Comparison of ENCODE assay signal across 18 cellular contexts in genomic region chr11:68940651-68941323, GRCh38. TPM values are rescaled to one million over a fixed set of nuclear protein-coding genes. Genes with fewer than 3 reads are reported as not detected.
DNase-seq lines count a peak whose midpoint lies in the region; ATAC-seq, FAIRE-seq and TF ChIP-seq lines count a peak whose summit lies in the region.
"Had no signal": no experiment of that assay in that cellular context is flagged by ENCODE, and none has a peak within 500 bp of the region (broad histone marks: within the 10 kb centered on the region; RNA-seq: fewer than 3 reads in every experiment).

No MANE protein-coding gene starts in this region.

- peak; percentile 20; the same call in 1 of the 3 replicates for ATAC-seq in K562
- ATAC-seq: A549, GM12878, GM23338 had no signal

- DNase-seq in D341Med (ENCODE audit: low spot score) (peak; percentile 20), K562 (ENCODE audit: extremely low read depth in 1 of 4, low spot score in 3 of 4) (no peak), kidney (peak; percentile 53), NCI-H82 treated with DMSO at 0.1 percent for 48 hours (lab: John Stamatoyannopoulos, UW; ENCODE audit: unreplicated experiment) (no peak), DMS79 (lab: John Stamatoyannopoulos, UW) (no peak)
- DNase-seq in activated naive CD4-positive, alpha-beta T cell treated with anti-CD3 and anti-CD28 coated beads, Interleukin-2, amount 10 ng/mL, durations not matched to agents 7 days and 5 days: no peak
- DNase-seq: C1 segment of cervical spinal cord, GDM1, KG1, NCI-H1436 treated with DMSO at 0.1 percent for 48 hours, NCI-H2029 treated with DMSO at 0.1 percent for 48 hours, NCI-H774 had no signal

- H3K9ac ChIP-seq in K562 (ENCODE audit: insufficient read depth in 1 of 2, low read depth in 2 of 2, low read length in 2 of 2) (0 out of 4 replicates have a peak overlapping the region, but pooled peaks of 1 of the 2 experiments have one; percentile 6), kidney (ENCODE audit: low read length in 2 of 2) (no peak overlapping the region), stomach smooth muscle (ENCODE audit: low read length in 2 of 2) (no peak overlapping the region)

- no peak overlapping the region for H3K27ac Mint-ChIP-seq in activated naive CD4-positive, alpha-beta T cell treated with anti-CD3 and anti-CD28 coated beads, Interleukin-2, amount 10 ng/mL, durations not matched to agents 7 days and 5 days
- H3K27ac Mint-ChIP-seq: GM23338 had no signal

- H3K9me3 Mint-ChIP-seq in activated naive CD4-positive, alpha-beta T cell treated with anti-CD3 and anti-CD28 coated beads, Interleukin-2, amount 10 ng/mL, durations not matched to agents 7 days and 5 days: no peaks in the 10 kb centered on the region
- H3K9me3 Mint-ChIP-seq: GM23338 had no signal

- no peaks in the 10 kb centered on the region for H3K27me3 Mint-ChIP-seq in activated naive CD4-positive, alpha-beta T cell treated with anti-CD3 and anti-CD28 coated beads, Interleukin-2, amount 10 ng/mL, durations not matched to agents 7 days and 5 days

- FAIRE-seq in K562 (lab: Jason Lieb, UNC) (no peak), kidney (lab: Jason Lieb, UNC) (no peak)
- FAIRE-seq: A549, GM12878, GM18507 had no signal

- 0 out of 2 replicates have a peak, but pooled peaks cover 2% of the 10 kb centered on the region for H4K20me1 ChIP-seq in K562 (replicated peaks; ENCODE audit: control insufficient read depth, insufficient read depth, low read length)

- TF ChIP-seq RAD21 in K562 (CRISPR knock-in tag; conservative IDR thresholded peaks at IDR 0.05 in 1 of 2, IDR thresholded peaks at IDR 0.05 in 1 of 2): no peak

- BruUV-seq in K562 (replicated peaks; lab: Mats Ljungman, UMichigan): no TSS peak

- H3K9me3 ChIP-seq in K562 (replicated peaks; ENCODE audit: control insufficient read depth, insufficient read depth, low read depth, low read length) (no peaks in the 10 kb centered on the region), kidney (ENCODE audit: control insufficient read depth in 1 of 2, low read length in 2 of 2) (no peaks in the 10 kb centered on the region), stomach smooth muscle (ENCODE audit: control insufficient read depth in 2 of 2, low read length in 2 of 2) (no peaks in the 10 kb centered on the region)
- H3K9me3 ChIP-seq: A549 had no signal

- H3K27me3 ChIP-seq in K562 (ENCODE audit: control insufficient read depth in 2 of 2, insufficient read depth in 2 of 2, low read length in 2 of 2): no peaks in the 10 kb centered on the region
- no peaks in the 10 kb centered on the region for H3K27me3 ChIP-seq in stomach smooth muscle (ENCODE audit: control insufficient read depth in 1 of 2, insufficient read depth in 2 of 2, low read length in 2 of 2)

- CTCF ChIA-PET in K562 (lab: Yijun Ruan, JAX; ENCODE audit: low intra/inter-chr PET ratio): no interaction called here
- CTCF ChIA-PET in activated naive CD4-positive, alpha-beta T cell treated with anti-CD3 and anti-CD28 coated beads, Interleukin-2, amount 10 ng/mL, durations not matched to agents 7 days and 5 days (lab: Charles Lee): no interaction called here

- in situ Hi-C loops in K562 (cut with MboI): no loop called here

- H2AFZ ChIP-seq in K562 (ENCODE audit: low read depth, low read length): no peak overlapping the region
- H2AFZ ChIP-seq: GM23338 had no signal

- WGBS in K562 (ENCODE audit: insufficient coverage, low coverage, missing lambda C conversion rate): 82% methylated on average over 20 of the region's 20 CpGs

- no peaks in the 10 kb centered on the region for H3K79me2 ChIP-seq in K562 (ENCODE audit: control insufficient read depth, insufficient read depth, low read length)

- no peaks in the 10 kb centered on the region for H3K9me1 ChIP-seq in K562 (ENCODE audit: control insufficient read depth, insufficient read depth, low read length)

- no peaks in the 10 kb centered on the region for H3K4me1 Mint-ChIP-seq in activated naive CD4-positive, alpha-beta T cell treated with anti-CD3 and anti-CD28 coated beads, Interleukin-2, amount 10 ng/mL, durations not matched to agents 7 days and 5 days

- no peak overlapping the region for H3K4me3 Mint-ChIP-seq in activated naive CD4-positive, alpha-beta T cell treated with anti-CD3 and anti-CD28 coated beads, Interleukin-2, amount 10 ng/mL, durations not matched to agents 7 days and 5 days
- H3K4me3 Mint-ChIP-seq: GM23338 had no signal

- no peak for TF ChIP-seq POLR2A in K562 (conservative IDR thresholded peaks at IDR 0.05)

- TF ChIP-seq CTCF in K562 (IDR thresholded peaks at IDR 0.05 in 2 of 3, conservative IDR thresholded peaks at IDR 0.05 in 1 of 3; ENCODE audit: insufficient read depth in 2 of 3, low read depth in 1 of 3, low read length in 3 of 3): no peak
- no peak for TF ChIP-seq CTCF in kidney (IDR thresholded peaks at IDR 0.05; ENCODE audit: borderline replicate concordance, extremely low read depth, insufficient read depth)

- H3K4me1 ChIP-seq in K562 (replicated peaks in 1 of 2; ENCODE audit: control insufficient read depth in 2 of 2, insufficient read depth in 2 of 2, low read length in 2 of 2): peaks cover 4 to 7% of the 10 kb centered on the region in 2 experiments; a peak in 3 of 5 replicates
- H3K4me1 ChIP-seq in kidney (ENCODE audit: control insufficient read depth in 1 of 2, insufficient read depth in 1 of 2, low read depth in 1 of 2, low read length in 2 of 2): no peaks in the 10 kb centered on the region
- peaks cover 80% of the 10 kb centered on the region for H3K4me1 ChIP-seq in stomach smooth muscle (ENCODE audit: control insufficient read depth, insufficient read depth, low read length)
- H3K4me1 ChIP-seq: A549 had no signal

- no peak for TF ChIP-seq EP300 in K562 (IDR thresholded peaks at IDR 0.05; ENCODE audit: low read length)

- H3K27ac ChIP-seq in K562 (ENCODE audit: extremely low read depth, low read depth, low read length): no peak overlapping the region
- no peak overlapping the region for H3K27ac ChIP-seq in kidney (ENCODE audit: low read depth in 2 of 2, low read length in 2 of 2)
- H3K27ac ChIP-seq in stomach smooth muscle (ENCODE audit: low read length): peak overlapping the region; percentile 99
- H3K27ac ChIP-seq: A549 had no signal

- H3K4me3 ChIP-seq in K562: no peak overlapping the region
- no peak overlapping the region for H3K4me3 ChIP-seq in kidney (ENCODE audit: low read length in 2 of 2)
- peak overlapping the region in 1 of 2 donors; percentile 29 for H3K4me3 ChIP-seq in stomach smooth muscle (ENCODE audit: low read length in 2 of 2)
- H3K4me3 ChIP-seq: A549, GM12878, GM23338 had no signal

- peaks cover 7% of the 10 kb centered on the region for H3K36me3 Mint-ChIP-seq in activated naive CD4-positive, alpha-beta T cell treated with anti-CD3 and anti-CD28 coated beads, Interleukin-2, amount 10 ng/mL, durations not matched to agents 7 days and 5 days

- POLR2A ChIA-PET in K562 (lab: Yijun Ruan, JAX): interaction anchor here (0.6 to 1.0 kb wide), 4 partner anchors 14 to 99 kb away, joined by 3 to 4 read pairs (median 3); partner anchors contain the start of gene CPT1A

- intact Hi-C loops in K562 (cut with micrococcal nuclease) (no loop called here), kidney (cut with DNase I) (no loop called here)

- no peak overlapping the region for H3K4me2 ChIP-seq in K562 (ENCODE audit: insufficient read depth, low read length)
- H3K4me2 ChIP-seq: A549, GM23338 had no signal

- H3K36me3 ChIP-seq in K562 (ENCODE audit: control insufficient read depth, insufficient read depth, low read length) (peaks cover 41% of the 10 kb centered on the region; the same call in 2 of the 3 replicates), kidney (ENCODE audit: control insufficient read depth in 1 of 2, insufficient read depth in 2 of 2, low read length in 2 of 2) (peaks cover 14 to 22% of the 10 kb centered on the region in 2 donors), stomach smooth muscle (ENCODE audit: control insufficient read depth in 2 of 2, insufficient read depth in 2 of 2, low read length in 2 of 2) (peaks cover 32 to 34% of the 10 kb centered on the region in 2 donors)

RNA-seq across cellular contexts. Expression of gene IGHMBP2, which starts 37.1 kb away (rescaled TPM):
- total RNA-seq in K562 (2011; cell fraction: chromatin; rRNA removed; ENCODE audit: low replicate concordance): 109 and 159 TPM in 2 replicates
- total RNA-seq in K562 (2011; cell fraction: nucleolus; rRNA removed): 75.3 and 75.5 TPM in 2 replicates
- total RNA-seq in K562 (2011; cell fraction: nucleoplasm; rRNA removed): 61.4 and 66.5 TPM in 2 replicates
- total RNA-seq in K562 (2014; rRNA removed) (12.5 and 15.9 TPM in 2 replicates), K562 (2014; rRNA removed; fragmentation: Illumina TruSeq; extraction: Trizol) (8.3 and 11.7 TPM in 2 replicates), K562 (2015; rRNA removed; fragmentation: Illumina TruSeq; extraction: Trizol) (11.6 and 14.5 TPM in 2 replicates), K562 (2021) (24.8 and 28.9 TPM in 2 replicates), kidney (19.6 TPM)
- polyA plus RNA-seq in K562 (2011; rRNA removed) (14.5 and 21.1 TPM in 2 replicates), K562 (2014; fragmentation: Illumina TruSeq; extraction: Trizol) (18.8 and 20.7 TPM in 2 replicates), K562 (2014; fragmentation: Nextera tagmentation; extraction: Ambion mirVana) (1 to 10 TPM; 1.6 to 1.8 TPM), K562 (2014; rRNA removed) (16.3 and 18.6 TPM in 2 replicates), kidney (ENCODE audit: insufficient read depth, low read depth, low replicate concordance) (8.8 TPM)
- 8.1 and 11.3 TPM in 2 replicates for polyA plus RNA-seq in K562 (2011; cell fraction: cytosol; rRNA removed)
- polyA plus RNA-seq in K562 (2011; cell fraction: nucleus; rRNA removed): 61.4 and 78.3 TPM in 2 replicates
- polyA plus RNA-seq in K562 (2012): 10.6 and 12.2 TPM in 2 replicates
- 14.0 and 15.0 TPM in 2 replicates for polyA minus RNA-seq in K562 (2011; rRNA and poly(A)+ RNA removed)
- 10.6 and 14.2 TPM in 2 replicates for polyA minus RNA-seq in K562 (2011; cell fraction: cytosol; rRNA and poly(A)+ RNA removed)
- polyA minus RNA-seq in K562 (2011; cell fraction: nucleus; rRNA and poly(A)+ RNA removed): 30.6 and 45.2 TPM in 2 replicates

RNA-seq across cellular contexts. Expression of gene MRPL21, which starts 37.2 kb away (rescaled TPM):
- total RNA-seq in K562 (2011; cell fraction: chromatin; rRNA removed; ENCODE audit: low replicate concordance): 59.2 and 99.2 TPM in 2 replicates
- total RNA-seq in K562 (2011; cell fraction: nucleolus; rRNA removed): 79.2 and 104 TPM in 2 replicates
- 83.7 and 85.4 TPM in 2 replicates for total RNA-seq in K562 (2011; cell fraction: nucleoplasm; rRNA removed)
- total RNA-seq in K562 (2014; rRNA removed) (254 and 255 TPM in 2 replicates), K562 (2014; rRNA removed; fragmentation: Illumina TruSeq; extraction: Trizol) (196 and 207 TPM in 2 replicates), K562 (2015; rRNA removed; fragmentation: Illumina TruSeq; extraction: Trizol) (207 and 219 TPM in 2 replicates), K562 (2021) (201 and 238 TPM in 2 replicates), kidney (45.0 TPM)
- polyA plus RNA-seq in K562 (2011; rRNA removed) (194 and 232 TPM in 2 replicates), K562 (2014; fragmentation: Illumina TruSeq; extraction: Trizol) (203 and 210 TPM in 2 replicates), K562 (2014; fragmentation: Nextera tagmentation; extraction: Ambion mirVana) (100 to 1,000 TPM; 448 to 618 TPM), K562 (2014; rRNA removed) (328 and 364 TPM in 2 replicates), kidney (ENCODE audit: insufficient read depth, low read depth, low replicate concordance) (147 TPM)
- 126 and 191 TPM in 2 replicates for polyA plus RNA-seq in K562 (2011; cell fraction: cytosol; rRNA removed)
- polyA plus RNA-seq in K562 (2011; cell fraction: nucleus; rRNA removed): 88.4 and 93.3 TPM in 2 replicates
- 124 and 195 TPM in 2 replicates for polyA plus RNA-seq in K562 (2012)
- polyA minus RNA-seq in K562 (2011; rRNA and poly(A)+ RNA removed): 76.5 and 99.7 TPM in 2 replicates
- polyA minus RNA-seq in K562 (2011; cell fraction: cytosol; rRNA and poly(A)+ RNA removed): 47.3 and 49.9 TPM in 2 replicates
- polyA minus RNA-seq in K562 (2011; cell fraction: nucleus; rRNA and poly(A)+ RNA removed): 40.5 and 55.1 TPM in 2 replicates

RNA-seq across cellular contexts. Expression of gene MRGPRD, which starts 40.0 kb away (rescaled TPM):
- total RNA-seq in K562 (2011; cell fraction: chromatin; rRNA removed; ENCODE audit: low replicate concordance): not detected in 2 replicates
- total RNA-seq in K562 (2011; cell fraction: nucleolus; rRNA removed): not detected in 2 replicates
- not detected in 2 replicates for total RNA-seq in K562 (2011; cell fraction: nucleoplasm; rRNA removed)
- total RNA-seq in K562 (2014; rRNA removed): not detected in 2 replicates
- total RNA-seq in K562 (2014; rRNA removed; fragmentation: Illumina TruSeq; extraction: Trizol): not detected in 2 replicates
- not detected in 2 replicates for total RNA-seq in K562 (2015; rRNA removed; fragmentation: Illumina TruSeq; extraction: Trizol)
- total RNA-seq in K562 (2021): not detected in 2 replicates
- polyA plus RNA-seq in K562 (2011; rRNA removed): not detected in 2 replicates
- polyA plus RNA-seq in K562 (2011; cell fraction: cytosol; rRNA removed): not detected in 2 replicates
- polyA plus RNA-seq in K562 (2011; cell fraction: nucleus; rRNA removed): not detected in 2 replicates
- polyA plus RNA-seq in K562 (2012): not detected in 2 replicates
- not detected in 2 replicates for polyA plus RNA-seq in K562 (2014; fragmentation: Illumina TruSeq; extraction: Trizol)
- polyA plus RNA-seq in K562 (2014; fragmentation: Nextera tagmentation; extraction: Ambion mirVana): not detected
- not detected in 2 replicates for polyA plus RNA-seq in K562 (2014; rRNA removed)
- polyA minus RNA-seq in K562 (2011; rRNA and poly(A)+ RNA removed): not detected in 2 replicates
- not detected in 2 replicates for polyA minus RNA-seq in K562 (2011; cell fraction: cytosol; rRNA and poly(A)+ RNA removed)
- not detected in 2 replicates for polyA minus RNA-seq in K562 (2011; cell fraction: nucleus; rRNA and poly(A)+ RNA removed)
- total RNA-seq in kidney: not detected
- polyA plus RNA-seq in kidney (ENCODE audit: insufficient read depth, low read depth, low replicate concordance): not detected
- total RNA-seq: GM12878, GM23338, NCI-H460 had no signal
- polyA plus RNA-seq: A549, GM12878, GM23338 had no signal

Comparison
In these comparisons a context has a peak if more than half of its experiments do, and no peak if none do; other contexts are left out.
1. DNase-seq: peak in D341Med (single experiment) and kidney (single experiment); none in K562 (0 of 4), activated naive CD4-positive, alpha-beta T cell treated with anti-CD3 and anti-CD28 coated beads, Interleukin-2, amount 10 ng/mL, durations not matched to agents 7 days and 5 days (single experiment), NCI-H82 treated with DMSO at 0.1 percent for 48 hours (single experiment) and DMS79 (single experiment).